In genomic region chr17:19346351-19347255, GRCh38 we compare ENCODE assay signal across 10 cellular contexts. TPM values are rescaled to one million over a fixed set of nuclear protein-coding genes. Genes with fewer than 3 reads are reported as not detected.
DNase-seq lines count a peak whose midpoint lies in the region; ATAC-seq lines count a peak whose summit lies in the region.
"Had no signal": no experiment of that assay in that cellular context is flagged by ENCODE, and none has a peak within 500 bp of the region (broad histone marks: within the 10 kb centered on the region; RNA-seq: fewer than 3 reads in every experiment).

No MANE protein-coding gene starts in this region.

- intact Hi-C loops in activated naive CD4-positive, alpha-beta T cell treated with anti-CD3 and anti-CD28 coated beads for 36 hours (cut with micrococcal nuclease) = no loop called here

- peaks cover 6% of the 10 kb centered on the region for H3K4me1 Mint-ChIP-seq in stimulated activated effector memory CD8-positive, alpha-beta T cell treated with anti-CD3 and anti-CD28 coated beads, Interleukin-12 subunit alpha, Interleukin-12 subunit beta, amount 100 ng/mL, for 72 hours
- no peaks in the 10 kb centered on the region for H3K4me1 Mint-ChIP-seq in activated naive CD4-positive, alpha-beta T cell treated with anti-CD3 and anti-CD28 coated beads for 36 hours (ENCODE audit: low read depth)
- H3K4me1 Mint-ChIP-seq: CD4-positive, CD25-positive, alpha-beta regulatory T cell had no signal

- CTCF ChIA-PET in activated naive CD4-positive, alpha-beta T cell treated with anti-CD3 and anti-CD28 coated beads for 36 hours (lab: Charles Lee) = interaction anchor here (1.2 kb wide), 1 partner anchor 8 kb away, joined by 3 read pairs; no protein-coding TSS in a partner anchor

- peak; percentile 27 for ATAC-seq in stimulated activated effector memory CD8-positive, alpha-beta T cell treated with anti-CD3 and anti-CD28 coated beads, Interleukin-12 subunit alpha, Interleukin-12 subunit beta, amount 100 ng/mL, for 72 hours

- H3K36me3 Mint-ChIP-seq in stimulated activated effector memory CD8-positive, alpha-beta T cell treated with anti-CD3 and anti-CD28 coated beads, Interleukin-12 subunit alpha, Interleukin-12 subunit beta, amount 100 ng/mL, for 72 hours = peaks cover 4% of the 10 kb centered on the region
- no peaks in the 10 kb centered on the region for H3K36me3 Mint-ChIP-seq in activated naive CD4-positive, alpha-beta T cell treated with anti-CD3 and anti-CD28 coated beads for 36 hours (ENCODE audit: low read depth)
- H3K36me3 Mint-ChIP-seq: CD4-positive, CD25-positive, alpha-beta regulatory T cell had no signal

- H3K27me3 Mint-ChIP-seq in activated naive CD4-positive, alpha-beta T cell treated with anti-CD3 and anti-CD28 coated beads for 36 hours (ENCODE audit: low read depth) = peaks cover 6% of the 10 kb centered on the region

- DNase-seq in NCI-H345 (lab: John Stamatoyannopoulos, UW) (peak; percentile 22), NCI-H345 treated with DMSO at 0.1 percent for 48 hours (lab: John Stamatoyannopoulos, UW; ENCODE audit: unreplicated experiment) (no peak), amniotic epithelial cell (ENCODE audit: low read depth) (peak; percentile 91), hepatic stellate cell (ENCODE audit: low spot score) (peak; percentile 90)
- DNase-seq in stimulated activated effector memory CD8-positive, alpha-beta T cell treated with anti-CD3 and anti-CD28 coated beads, Interleukin-12 subunit alpha, Interleukin-12 subunit beta, amount 100 ng/mL, for 72 hours (ENCODE audit: low spot score in 2 of 2) = no peak
- DNase-seq in activated T-cell treated with anti-CD3 and anti-CD28 coated beads, Interleukin-2, amount 50 U/mL, for 48 hours = no peak
- DNase-seq in activated naive CD4-positive, alpha-beta T cell treated with anti-CD3 and anti-CD28 coated beads for 36 hours = no peak
- no peak for DNase-seq in stimulated activated CD4-positive, alpha-beta T cell treated with anti-CD3 and anti-CD28 coated beads, Interleukin-15, amount 100 ng/mL, for 24 hours
- DNase-seq: CD4-positive, CD25-positive, alpha-beta regulatory T cell had no signal

- no peak overlapping the region for H3K4me3 Mint-ChIP-seq in stimulated activated effector memory CD8-positive, alpha-beta T cell treated with anti-CD3 and anti-CD28 coated beads, Interleukin-12 subunit alpha, Interleukin-12 subunit beta, amount 100 ng/mL, for 72 hours
- no peak overlapping the region for H3K4me3 Mint-ChIP-seq in activated naive CD4-positive, alpha-beta T cell treated with anti-CD3 and anti-CD28 coated beads for 36 hours
- H3K4me3 Mint-ChIP-seq: CD4-positive, CD25-positive, alpha-beta regulatory T cell had no signal

- no peaks in the 10 kb centered on the region for H3K9me3 Mint-ChIP-seq in stimulated activated effector memory CD8-positive, alpha-beta T cell treated with anti-CD3 and anti-CD28 coated beads, Interleukin-12 subunit alpha, Interleukin-12 subunit beta, amount 100 ng/mL, for 72 hours
- H3K9me3 Mint-ChIP-seq in activated naive CD4-positive, alpha-beta T cell treated with anti-CD3 and anti-CD28 coated beads for 36 hours = no peaks in the 10 kb centered on the region
- H3K9me3 Mint-ChIP-seq: CD4-positive, CD25-positive, alpha-beta regulatory T cell had no signal

- H3K27ac Mint-ChIP-seq in stimulated activated effector memory CD8-positive, alpha-beta T cell treated with anti-CD3 and anti-CD28 coated beads, Interleukin-12 subunit alpha, Interleukin-12 subunit beta, amount 100 ng/mL, for 72 hours = peak overlapping the region; percentile 26
- no peak overlapping the region for H3K27ac Mint-ChIP-seq in activated naive CD4-positive, alpha-beta T cell treated with anti-CD3 and anti-CD28 coated beads for 36 hours
- H3K27ac Mint-ChIP-seq: CD4-positive, CD25-positive, alpha-beta regulatory T cell had no signal

RNA-seq across cellular contexts. Expression of gene B9D1, which starts 15.9 kb away (rescaled TPM):
- total RNA-seq in activated naive CD4-positive, alpha-beta T cell treated with anti-CD3 and anti-CD28 coated beads for 36 hours = 1 to 10 TPM; 8.7 TPM

RNA-seq across cellular contexts. Expression of gene MAPK7, which starts 31.7 kb away (rescaled TPM):
- total RNA-seq in activated naive CD4-positive, alpha-beta T cell treated with anti-CD3 and anti-CD28 coated beads for 36 hours = 10 to 100 TPM in 1 of 2 experiments, 1 to 10 TPM in 1; 8.7 to 10.7 TPM

RNA-seq across cellular contexts. Expression of gene MFAP4, which starts 40.4 kb away (rescaled TPM):
- not detected for total RNA-seq in activated naive CD4-positive, alpha-beta T cell treated with anti-CD3 and anti-CD28 coated beads for 36 hours
- total RNA-seq: CD4-positive, CD25-positive, alpha-beta regulatory T cell; T-helper 2 cell treated with Interferon-gamma antibody and Interleukin-4, amounts not matched to agents 100 ng/mL and 5 ng/mL, for 36 hours had no signal

Comparison
In these comparisons a context has a peak if more than half of its experiments do, and no peak if none do; other contexts are left out.
1. DNase-seq: peak in NCI-H345 (single experiment), amniotic epithelial cell (single experiment) and hepatic stellate cell (single experiment); none in NCI-H345 treated with DMSO at 0.1 percent for 48 hours (single experiment), stimulated activated effector memory CD8-positive, alpha-beta T cell treated with anti-CD3 and anti-CD28 coated beads, Interleukin-12 subunit alpha, Interleukin-12 subunit beta, amount 100 ng/mL, for 72 hours (0 of 2), activated T-cell treated with anti-CD3 and anti-CD28 coated beads, Interleukin-2, amount 50 U/mL, for 48 hours (0 of 2), activated naive CD4-positive, alpha-beta T cell treated with anti-CD3 and anti-CD28 coated beads for 36 hours (single experiment) and stimulated activated CD4-positive, alpha-beta T cell treated with anti-CD3 and anti-CD28 coated beads, Interleukin-15, amount 100 ng/mL, for 24 hours (single experiment).